9 cellular contexts compared by ENCODE assay signal in the genomic region with DNA sequence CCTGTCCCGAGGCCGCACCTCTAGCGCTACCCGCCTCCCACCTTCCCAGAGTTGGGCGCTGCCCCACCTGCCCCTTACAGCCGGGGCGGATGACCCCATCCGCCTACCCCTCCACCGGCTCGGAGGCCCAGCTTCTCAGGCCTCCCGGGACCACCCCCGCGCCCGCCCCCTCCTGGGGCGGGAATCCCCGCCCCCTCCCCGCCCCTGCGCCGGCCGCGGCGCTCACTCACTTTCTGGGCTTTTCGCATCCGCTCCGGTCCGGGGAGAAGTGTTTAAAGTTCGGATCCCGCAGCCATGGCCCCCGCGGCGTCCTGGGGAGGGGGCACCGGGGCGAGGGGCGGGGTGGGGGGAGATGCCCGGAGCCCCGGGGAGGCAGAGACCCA. TPM values are rescaled to one million over a fixed set of nuclear protein-coding genes. Genes with fewer than 3 reads are reported as not detected.
DNase-seq lines count a peak whose midpoint lies in the region; ATAC-seq and TF ChIP-seq lines count a peak whose summit lies in the region.
"Had no signal": no experiment of that assay in that cellular context is flagged by ENCODE, and none has a peak within 500 bp of the region (broad histone marks: within the 10 kb centered on the region; RNA-seq: fewer than 3 reads in every experiment).

No MANE protein-coding gene starts in this region.

- peak overlapping the region; percentile 45 for H3K4me3 ChIP-seq in iPS-18c (ENCODE audit: insufficient read depth, low read depth, low read length)
- H3K4me3 ChIP-seq in testis = peak overlapping the region; percentile 37 to 60

- TF ChIP-seq CTCF in testis (IDR thresholded peaks at IDR 0.05) = no peak

- H3K4me3 Mint-ChIP-seq in activated T-cell treated with anti-CD3 and anti-CD28 coated beads, Interleukin-2, amount 50 U/mL, for 4 hours = peak overlapping the region; percentile 82

- H3K9me3 Mint-ChIP-seq in activated T-cell treated with anti-CD3 and anti-CD28 coated beads, Interleukin-2, amount 50 U/mL, for 4 hours = no peaks in the 10 kb centered on the region

- TF ChIP-seq POLR2A in testis (IDR thresholded peaks at IDR 0.05) = no peak

- H3K4me1 ChIP-seq in testis = peaks cover 12% of the 10 kb centered on the region

- peaks cover 2% of the 10 kb centered on the region for H3K36me3 Mint-ChIP-seq in activated T-cell treated with anti-CD3 and anti-CD28 coated beads, Interleukin-2, amount 50 U/mL, for 4 hours (ENCODE audit: insufficient read depth)

- WGBS in testis, 2 donors = 3 to 8% methylated on average over 14 to 26 of the region's 36 CpGs

- no peaks in the 10 kb centered on the region for H3K9me3 ChIP-seq in iPS-18c (ENCODE audit: control insufficient read depth, insufficient read depth, low read length)
- no peaks in the 10 kb centered on the region for H3K9me3 ChIP-seq in testis

- DNase-seq in activated T-cell treated with anti-CD3 and anti-CD28 coated beads, Interleukin-2, amount 50 U/mL, for 4 hours = peak; percentile 37
- DNase-seq in activated T-cell treated with anti-CD3 and anti-CD28 coated beads, Interleukin-2, amount 50 U/mL, for 1 hour = no peak
- peak; percentile 41 for DNase-seq in activated gamma-delta T cell treated with Interleukin-2 at 50 U/mL for 16 hours
- no peak for DNase-seq in testis
- no peak for DNase-seq in retina
- no peak for DNase-seq in foreskin melanocyte

- H3K27me3 Mint-ChIP-seq in activated T-cell treated with anti-CD3 and anti-CD28 coated beads, Interleukin-2, amount 50 U/mL, for 4 hours (ENCODE audit: low read depth) = peaks cover 2% of the 10 kb centered on the region

- H3K4me1 Mint-ChIP-seq in activated T-cell treated with anti-CD3 and anti-CD28 coated beads, Interleukin-2, amount 50 U/mL, for 4 hours (ENCODE audit: low read depth) = peaks cover 34% of the 10 kb centered on the region

- peak; percentile 19 to 36 for ATAC-seq in activated T-cell treated with anti-CD3 and anti-CD28 coated beads, Interleukin-2, amount 50 U/mL, for 4 hours
- ATAC-seq in GM19397 (IDR thresholded peaks at IDR 0.05; ENCODE audit: unreplicated experiment) = no peak

- H3K27ac ChIP-seq in testis = no peak overlapping the region

- H3K36me3 ChIP-seq in testis (ENCODE audit: low read depth, missing control alignments) = no peaks in the 10 kb centered on the region

- intact Hi-C loops in testis (cut with DNase I; ENCODE audit: low total_unique reads) = no loop called here

- H3K27me3 ChIP-seq in testis = peaks cover 4% of the 10 kb centered on the region

RNA-seq across cellular contexts. Expression of a gene that starts 0.4 kb away (rescaled TPM):
- total RNA-seq in activated T-cell treated with anti-CD3 and anti-CD28 coated beads, Interleukin-2, amount 50 U/mL, for 4 hours = 1 to 10 TPM in 2 of 3 donors, under 1 TPM in 1; 0.83 to 2.0 (median 1.5) TPM
- 1 to 10 TPM; 2.2 to 2.4 TPM for total RNA-seq in testis
- polyA plus RNA-seq in testis (ENCODE audit: insufficient read depth, low read depth, low replicate concordance) = 0.78 TPM
- total RNA-seq: lung microvascular endothelial cell had no signal

RNA-seq across cellular contexts. Expression of a gene that starts 31.3 kb away (rescaled TPM):
- total RNA-seq in activated T-cell treated with anti-CD3 and anti-CD28 coated beads, Interleukin-2, amount 50 U/mL, for 4 hours = 10 to 100 TPM; 63.1 to 82.1 (median 70.4) TPM
- total RNA-seq in testis = 100 to 1,000 TPM; 143 to 196 TPM
- 182 TPM for polyA plus RNA-seq in testis (ENCODE audit: insufficient read depth, low read depth, low replicate concordance)

RNA-seq across cellular contexts. Expression of a gene that starts 44.8 kb away (rescaled TPM):
- total RNA-seq in activated T-cell treated with anti-CD3 and anti-CD28 coated beads, Interleukin-2, amount 50 U/mL, for 4 hours = 100 to 1,000 TPM; 286 to 314 (median 301) TPM
- 10 to 100 TPM; 51.2 to 56.3 TPM for total RNA-seq in testis
- polyA plus RNA-seq in testis (ENCODE audit: insufficient read depth, low read depth, low replicate concordance) = 33.2 TPM

RNA-seq across cellular contexts. Expression of a gene that starts 50.7 kb away (rescaled TPM):
- total RNA-seq in activated T-cell treated with anti-CD3 and anti-CD28 coated beads, Interleukin-2, amount 50 U/mL, for 4 hours = 1 to 10 TPM; 2.2 to 7.8 (median 2.7) TPM
- under 1 TPM in 1 of 2 donors, not detected in 1; 0.87 TPM for total RNA-seq in testis
- polyA plus RNA-seq in testis (ENCODE audit: insufficient read depth, low read depth, low replicate concordance) = 3.6 TPM
- total RNA-seq: lung microvascular endothelial cell had no signal

Comparison
In these comparisons a context has a peak if more than half of its experiments do, and no peak if none do; other contexts are left out.
1. DNase-seq: peak in activated T-cell treated with anti-CD3 and anti-CD28 coated beads, Interleukin-2, amount 50 U/mL, for 4 hours (single experiment) and activated gamma-delta T cell treated with Interleukin-2 at 50 U/mL for 16 hours (single experiment); none in activated T-cell treated with anti-CD3 and anti-CD28 coated beads, Interleukin-2, amount 50 U/mL, for 1 hour (single experiment), testis (single experiment), retina (single experiment) and foreskin melanocyte (single experiment).
2. RNA of a gene that starts 44.8 kb away (total RNA-seq): 286 to 314 TPM in activated T-cell treated with anti-CD3 and anti-CD28 coated beads, Interleukin-2, amount 50 U/mL, for 4 hours; 51.2 to 56.3 TPM in testis; every median in the first group is over 4 times any median in the second.